9 cellular contexts compared by ENCODE assay signal in the genomic region with DNA sequence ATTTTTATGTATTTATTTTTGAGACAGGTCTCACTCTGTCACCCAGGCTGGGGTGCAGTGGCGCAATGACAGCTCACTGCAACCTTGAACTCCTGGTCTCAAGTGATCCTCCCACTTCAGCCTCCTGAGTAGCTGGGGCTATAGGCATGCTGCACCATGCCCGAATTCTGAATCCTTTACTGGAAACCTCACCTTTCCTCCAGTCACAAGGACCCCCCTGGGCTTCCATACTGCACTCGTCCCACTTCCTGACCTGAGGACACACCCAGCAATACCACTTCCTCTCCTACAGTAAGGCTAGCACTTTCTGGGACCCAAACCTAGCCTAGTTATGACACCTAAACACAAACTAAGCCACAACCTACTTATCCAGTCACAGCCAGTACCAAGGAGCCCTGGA.
A peak's percentile ranks its signal among the peaks of the same experiment; 100 is the strongest.
DNase-seq lines count a peak whose midpoint lies in the region; ATAC-seq, FAIRE-seq and TF ChIP-seq lines count a peak whose summit lies in the region.
"Had no signal": no experiment of that assay in that cellular context is flagged by ENCODE, and none has a peak within 500 bp of the region (broad histone marks: within the 10 kb centered on the region; RNA-seq: fewer than 3 reads in every experiment).

No MANE protein-coding gene starts in this region.

- intact Hi-C loops in K562 (cut with micrococcal nuclease): no loop called here

- in situ Hi-C loops in K562 (cut with MboI): loop anchor here (10.0 kb wide), 1 partner anchor 736 kb away; no protein-coding TSS in a partner anchor

- H3K79me2 ChIP-seq in K562 (ENCODE audit: control insufficient read depth, insufficient read depth, low read length): peaks cover 52% of the 10 kb centered on the region

- H3K9me3 ChIP-seq in K562 (replicated peaks; ENCODE audit: control insufficient read depth, insufficient read depth, low read depth, low read length): no peaks in the 10 kb centered on the region

- no peak for TF ChIP-seq EP300 in K562 (IDR thresholded peaks at IDR 0.05; ENCODE audit: low read length)

- no peaks in the 10 kb centered on the region for H3K9me1 ChIP-seq in K562 (ENCODE audit: control insufficient read depth, insufficient read depth, low read length)

- H3K4me2 ChIP-seq in K562 (ENCODE audit: insufficient read depth, low read length): peak overlapping the region; percentile 58

- POLR2A ChIA-PET in K562 (lab: Yijun Ruan, JAX): interaction anchor here (1.0 to 1.7 kb wide), 2 partner anchors 9 to 13 kb away, joined by 4 read pairs; no protein-coding TSS in a partner anchor

- peak overlapping the region; percentile 16; the same call in 1 of the 2 replicates for H2AFZ ChIP-seq in K562 (ENCODE audit: low read depth, low read length)

- no peak for TF ChIP-seq RAD21 in K562 (CRISPR knock-in tag; conservative IDR thresholded peaks at IDR 0.05 in 1 of 2, IDR thresholded peaks at IDR 0.05 in 1 of 2)

- peak overlapping the region; percentile 92 for H3K27ac Mint-ChIP-seq in activated naive CD4-positive, alpha-beta T cell treated with anti-CD3 and anti-CD28 coated beads, Interleukin-2, amount 50 U/mL, for 24 hours

- peaks cover 0 to 9% of the 10 kb centered on the region in 2 experiments; a peak in 3 of 5 replicates for H3K4me1 ChIP-seq in K562 (replicated peaks in 1 of 2; ENCODE audit: control insufficient read depth in 2 of 2, insufficient read depth in 2 of 2, low read length in 2 of 2)

- peaks cover 72% of the 10 kb centered on the region for H3K4me1 Mint-ChIP-seq in activated naive CD4-positive, alpha-beta T cell treated with anti-CD3 and anti-CD28 coated beads, Interleukin-2, amount 50 U/mL, for 24 hours

- peaks cover 5% of the 10 kb centered on the region for H3K36me3 Mint-ChIP-seq in activated naive CD4-positive, alpha-beta T cell treated with anti-CD3 and anti-CD28 coated beads, Interleukin-2, amount 50 U/mL, for 24 hours

- H3K9me3 Mint-ChIP-seq in activated naive CD4-positive, alpha-beta T cell treated with anti-CD3 and anti-CD28 coated beads, Interleukin-2, amount 50 U/mL, for 24 hours: no peaks in the 10 kb centered on the region

- TF ChIP-seq CTCF in K562 (IDR thresholded peaks at IDR 0.05 in 2 of 3, conservative IDR thresholded peaks at IDR 0.05 in 1 of 3; ENCODE audit: insufficient read depth in 2 of 3, low read depth in 1 of 3, low read length in 3 of 3): no peak

- H3K27ac ChIP-seq in K562 (ENCODE audit: extremely low read depth, low read depth, low read length): peak overlapping the region; percentile 33

- peak overlapping the region; percentile 56 for H3K4me3 Mint-ChIP-seq in activated naive CD4-positive, alpha-beta T cell treated with anti-CD3 and anti-CD28 coated beads, Interleukin-2, amount 50 U/mL, for 24 hours

- CTCF ChIA-PET in K562 (lab: Yijun Ruan, JAX; ENCODE audit: low intra/inter-chr PET ratio): interaction anchor here (0.6 to 0.8 kb wide), 3 partner anchors 162 to 267 kb away, joined by 3 read pairs; a partner anchor contains a TSS

- peaks cover 30% of the 10 kb centered on the region for H3K36me3 ChIP-seq in K562 (ENCODE audit: control insufficient read depth, insufficient read depth, low read length)

- no peak for FAIRE-seq in K562 (lab: Jason Lieb, UNC)

- ATAC-seq in K562: peak; percentile 89
- peak; percentile 86 for ATAC-seq in stimulated activated naive CD8-positive, alpha-beta T cell treated with anti-CD3 and anti-CD28 coated beads, Interleukin-15, Interleukin-2, amounts not matched to agents 100 U/mL and 50 U/mL, for 24 hours
- ATAC-seq in HG03442 (IDR thresholded peaks at IDR 0.05; ENCODE audit: unreplicated experiment): no peak

- peak overlapping the region; percentile 1 to 16; a peak in 2 of 4 replicates for H3K9ac ChIP-seq in K562 (ENCODE audit: insufficient read depth in 1 of 2, low read depth in 2 of 2, low read length in 2 of 2)

- WGBS in K562 (ENCODE audit: insufficient coverage, low coverage, missing lambda C conversion rate): 32% methylated on average over 3 of the region's 3 CpGs

- no peak for TF ChIP-seq POLR2A in K562 (conservative IDR thresholded peaks at IDR 0.05)

- BruUV-seq in K562 (replicated peaks; lab: Mats Ljungman, UMichigan): no TSS peak

- no peaks in the 10 kb centered on the region for H3K27me3 ChIP-seq in K562 (ENCODE audit: control insufficient read depth in 2 of 2, insufficient read depth in 2 of 2, low read length in 2 of 2)

- H3K4me3 ChIP-seq in K562: no peak overlapping the region

- no peaks in the 10 kb centered on the region for H3K27me3 Mint-ChIP-seq in activated naive CD4-positive, alpha-beta T cell treated with anti-CD3 and anti-CD28 coated beads, Interleukin-2, amount 50 U/mL, for 24 hours

- DNase-seq in activated naive CD4-positive, alpha-beta T cell treated with Interleukin-2 at 50 U/mL for 16 hours: no peak
- DNase-seq in MV-4-11 (lab: John Stamatoyannopoulos, UW) (peak; percentile 42), K562 (ENCODE audit: extremely low read depth in 1 of 4, low spot score in 3 of 4) (peak in 2 of 4 experiments; percentile 63 to 64), NCI-H1417 (lab: John Stamatoyannopoulos, UW) (no peak), activated gamma-delta T cell treated with Interleukin-2 at 50 U/mL for 16 hours (no peak)
- peak; percentile 21 for DNase-seq in stimulated activated naive CD8-positive, alpha-beta T cell treated with anti-CD3 and anti-CD28 coated beads, Interleukin-15, Interleukin-2, amounts not matched to agents 100 U/mL and 50 U/mL, for 24 hours
- DNase-seq: stimulated activated CD4-positive, alpha-beta T cell treated with anti-CD3 and anti-CD28 coated beads, Interleukin-4, amount 100 ng/mL, for 1 hour had no signal

- no peaks in the 10 kb centered on the region for H4K20me1 ChIP-seq in K562 (replicated peaks; ENCODE audit: control insufficient read depth, insufficient read depth, low read length)

TF ChIP-seq in K562, 482 proteins besides CTCF, POLR2A, EP300 and RAD21 (continues in another document):
- no peak for TF ChIP-seq MCM2 (IDR thresholded peaks at IDR 0.05; ENCODE audit: low read depth)
- TF ChIP-seq, protein P1, sequence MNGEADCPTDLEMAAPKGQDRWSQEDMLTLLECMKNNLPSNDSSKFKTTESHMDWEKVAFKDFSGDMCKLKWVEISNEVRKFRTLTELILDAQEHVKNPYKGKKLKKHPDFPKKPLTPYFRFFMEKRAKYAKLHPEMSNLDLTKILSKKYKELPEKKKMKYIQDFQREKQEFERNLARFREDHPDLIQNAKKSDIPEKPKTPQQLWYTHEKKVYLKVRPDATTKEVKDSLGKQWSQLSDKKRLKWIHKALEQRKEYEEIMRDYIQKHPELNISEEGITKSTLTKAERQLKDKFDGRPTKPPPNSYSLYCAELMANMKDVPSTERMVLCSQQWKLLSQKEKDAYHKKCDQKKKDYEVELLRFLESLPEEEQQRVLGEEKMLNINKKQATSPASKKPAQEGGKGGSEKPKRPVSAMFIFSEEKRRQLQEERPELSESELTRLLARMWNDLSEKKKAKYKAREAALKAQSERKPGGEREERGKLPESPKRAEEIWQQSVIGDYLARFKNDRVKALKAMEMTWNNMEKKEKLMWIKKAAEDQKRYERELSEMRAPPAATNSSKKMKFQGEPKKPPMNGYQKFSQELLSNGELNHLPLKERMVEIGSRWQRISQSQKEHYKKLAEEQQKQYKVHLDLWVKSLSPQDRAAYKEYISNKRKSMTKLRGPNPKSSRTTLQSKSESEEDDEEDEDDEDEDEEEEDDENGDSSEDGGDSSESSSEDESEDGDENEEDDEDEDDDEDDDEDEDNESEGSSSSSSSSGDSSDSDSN (IDR thresholded peaks at IDR 0.05; ENCODE audit: borderline replicate concordance in 1 of 2, low read depth in 2 of 2, low read length in 2 of 2): 0 out of 4 replicates have a peak, but pooled peaks of 1 of the 2 experiments have one; percentile 40

Comparison
In these comparisons a context has a peak if more than half of its experiments do, and no peak if none do; other contexts are left out.
1. DNase-seq: peak in MV-4-11 (single experiment) and stimulated activated naive CD8-positive, alpha-beta T cell treated with anti-CD3 and anti-CD28 coated beads, Interleukin-15, Interleukin-2, amounts not matched to agents 100 U/mL and 50 U/mL, for 24 hours (single experiment); none in activated naive CD4-positive, alpha-beta T cell treated with Interleukin-2 at 50 U/mL for 16 hours (single experiment), NCI-H1417 (0 of 3) and activated gamma-delta T cell treated with Interleukin-2 at 50 U/mL for 16 hours (single experiment).